23 cellular contexts compared by ENCODE assay signal in the genomic region with DNA sequence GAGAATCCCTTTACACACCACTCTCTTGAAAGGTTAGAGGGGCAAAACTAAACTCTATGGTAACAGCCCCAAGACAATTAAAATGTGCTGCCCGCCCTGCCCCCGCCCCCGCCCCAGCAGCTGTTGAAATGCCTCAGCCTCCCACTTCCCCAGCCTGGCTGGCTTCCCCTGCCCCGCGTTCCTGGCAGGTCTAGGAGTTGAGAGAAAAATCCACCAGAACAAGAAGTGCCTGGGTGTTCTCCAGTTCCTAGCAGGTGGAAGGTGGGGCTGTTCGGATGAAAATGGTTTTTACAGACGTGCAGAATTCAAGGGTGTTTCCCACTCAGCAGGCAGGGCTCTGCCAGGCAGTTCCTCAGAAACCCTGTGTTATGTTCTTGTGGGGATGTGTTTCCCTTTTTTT.
"Had no signal": no experiment of that assay in that cellular context is flagged by ENCODE, and none has a peak within 500 bp of the region (broad histone marks: within the 10 kb centered on the region; RNA-seq: fewer than 3 reads in every experiment).

No MANE protein-coding gene starts in this region.

- H3K27me3 Mint-ChIP-seq: activated naive CD8-positive, alpha-beta T cell; activated T-helper 17 cell treated with anti-CD3 and anti-CD28 coated beads, Interleukin-2, amount 50 U/mL, for 72 hours; brain; T-helper 17 cell had no signal

- H3K36me3 Mint-ChIP-seq: activated naive CD8-positive, alpha-beta T cell; brain had no signal

- H3K27ac ChIP-seq: WERI-Rb-1 had no signal

- H3K36me3 ChIP-seq: WERI-Rb-1 had no signal

- H3K4me3 Mint-ChIP-seq: activated naive CD4-positive, alpha-beta T cell treated with anti-CD3 and anti-CD28 coated beads for 36 hours; activated naive CD8-positive, alpha-beta T cell; activated T-cell treated with anti-CD3 and anti-CD28 coated beads, Interleukin-2, amount 50 U/mL, for 4 hours; activated T-helper 17 cell treated with anti-CD3 and anti-CD28 coated beads, Interleukin-2, amount 50 U/mL, for 72 hours; brain; T-helper 17 cell had no signal

- H3K27ac Mint-ChIP-seq: activated naive CD4-positive, alpha-beta T cell treated with anti-CD3 and anti-CD28 coated beads for 36 hours; activated naive CD8-positive, alpha-beta T cell; activated T-helper 17 cell treated with anti-CD3 and anti-CD28 coated beads, Interleukin-2, amount 50 U/mL, for 72 hours; T-helper 17 cell had no signal

- ATAC-seq: activated T-cell treated with anti-CD3 and anti-CD28 coated beads, Interleukin-2, amount 50 U/mL, for 4 hours; activated T-helper 17 cell treated with anti-CD3 and anti-CD28 coated beads, Interleukin-2, amount 50 U/mL, for 72 hours; PC-3; T-helper 17 cell had no signal

- H3K9me3 Mint-ChIP-seq: activated naive CD4-positive, alpha-beta T cell treated with anti-CD3 and anti-CD28 coated beads for 36 hours; activated T-cell treated with anti-CD3 and anti-CD28 coated beads, Interleukin-2, amount 50 U/mL, for 4 hours; activated T-helper 17 cell treated with anti-CD3 and anti-CD28 coated beads, Interleukin-2, amount 50 U/mL, for 72 hours had no signal

- H3K4me1 Mint-ChIP-seq: activated T-helper 17 cell treated with anti-CD3 and anti-CD28 coated beads, Interleukin-2, amount 50 U/mL, for 72 hours; T-helper 17 cell had no signal

- DNase-seq: activated CD4-positive, alpha-beta T cell treated with anti-CD3 and anti-CD28 coated beads for 4 hours; activated CD4-positive, alpha-beta T cell treated with anti-CD3 and anti-CD28 coated beads, Interleukin-2, amount 50 U/mL, for 4 hours; activated CD8-positive, alpha-beta memory T cell treated with anti-CD3 and anti-CD28 coated beads for 24 hours; activated gamma-delta T cell; activated naive CD4-positive, alpha-beta T cell treated with anti-CD3 and anti-CD28 coated beads for 36 hours; activated T-cell treated with anti-CD3 and anti-CD28 coated beads, Interleukin-2, amount 50 U/mL, for 4 hours; amygdala; Karpas-422; NCI-H1092; NCI-H1417 treated with DMSO at 0.1 percent for 48 hours; NCI-H1694 treated with DMSO at 0.1 percent for 48 hours; NCI-H2081; NCI-H510A treated with DMSO at 0.1 percent for 48 hours; NCI-H69; NK-92 treated with Interleukin-12 subunit alpha and Interleukin-12 subunit beta, amount 100 ng/mL, for 24 hours; PC-3; SIG-M5; T-helper 17 cell; T1000; WERI-Rb-1 had no signal
